In genomic region chr11:35902961-35903360, GRCh38 we compare ENCODE assay signal across 4 cellular contexts.
TF ChIP-seq lines count a peak whose summit lies in the region.

No MANE protein-coding gene starts in this region.

TF ChIP-seq in SK-N-SH treated with all-trans-retinoic acid at 6 μM for 48 hours, 23 proteins besides CTCF, POLR2A, EP300 and RAD21:
- no peak for TF ChIP-seq GLIS3 (CRISPR knock-in tag; IDR thresholded peaks at IDR 0.05)
- TF ChIP-seq ZNF8 (CRISPR knock-in tag; IDR thresholded peaks at IDR 0.05) = peak; percentile 100

TF ChIP-seq in SK-N-SH, 30 proteins besides CTCF, POLR2A, EP300 and RAD21:
- no peak for TF ChIP-seq RFX5 (IDR thresholded peaks at IDR 0.05; ENCODE audit: low read length)
- TF ChIP-seq GABPA (IDR thresholded peaks at IDR 0.05; ENCODE audit: low read depth) = no peak
- no peak for TF ChIP-seq NFIC (IDR thresholded peaks at IDR 0.05; ENCODE audit: borderline replicate concordance)
- TF ChIP-seq ELF1 (IDR thresholded peaks at IDR 0.05) = no peak
- TF ChIP-seq USF2 (IDR thresholded peaks at IDR 0.05; ENCODE audit: borderline replicate concordance, low read depth, low read length) = no peak
- TF ChIP-seq GATA2 (CRISPR knock-in tag; IDR thresholded peaks at IDR 0.05) = no peak
- no peak for TF ChIP-seq CHD2 (IDR thresholded peaks at IDR 0.05; ENCODE audit: low read length, partially characterized antibody)
- TF ChIP-seq, protein P1, sequence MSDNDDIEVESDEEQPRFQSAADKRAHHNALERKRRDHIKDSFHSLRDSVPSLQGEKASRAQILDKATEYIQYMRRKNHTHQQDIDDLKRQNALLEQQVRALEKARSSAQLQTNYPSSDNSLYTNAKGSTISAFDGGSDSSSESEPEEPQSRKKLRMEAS (IDR thresholded peaks at IDR 0.05; ENCODE audit: low read depth) = no peak
- TF ChIP-seq MXI1 (IDR thresholded peaks at IDR 0.05; ENCODE audit: low read depth, low read length) = no peak
- no peak for TF ChIP-seq FOXJ3 (CRISPR knock-in tag; IDR thresholded peaks at IDR 0.05)
- no peak for TF ChIP-seq FOXM1 (IDR thresholded peaks at IDR 0.05; ENCODE audit: low read depth)
- no peak for TF ChIP-seq YY1 (IDR thresholded peaks at IDR 0.05; ENCODE audit: low read depth)
- TF ChIP-seq SIN3A (IDR thresholded peaks at IDR 0.05; ENCODE audit: borderline replicate concordance, low read depth, low read length) = no peak
- no peak for TF ChIP-seq TEAD4 (IDR thresholded peaks at IDR 0.05; ENCODE audit: borderline replicate concordance, insufficient read depth)
- TF ChIP-seq TCF12 (IDR thresholded peaks at IDR 0.05) = no peak
- no peak for TF ChIP-seq NRF1 (IDR thresholded peaks at IDR 0.05; ENCODE audit: low read depth, low read length)
- TF ChIP-seq JUND (IDR thresholded peaks at IDR 0.05) = no peak
- no peak for TF ChIP-seq ZBTB33 (IDR thresholded peaks at IDR 0.05; ENCODE audit: borderline replicate concordance, low read depth)

TF ChIP-seq in WTC11, 78 proteins besides CTCF, POLR2A, EP300 and RAD21:
- TF ChIP-seq GTF2I (CRISPR knock-in tag; conservative IDR thresholded peaks at IDR 0.05) = peak; percentile 83
- no peak for TF ChIP-seq TEAD4 (CRISPR knock-in tag; IDR thresholded peaks at IDR 0.05)
- TF ChIP-seq ATF2 (CRISPR knock-in tag; IDR thresholded peaks at IDR 0.05; ENCODE audit: borderline replicate concordance, low read depth) = no peak
- TF ChIP-seq, protein P2, sequence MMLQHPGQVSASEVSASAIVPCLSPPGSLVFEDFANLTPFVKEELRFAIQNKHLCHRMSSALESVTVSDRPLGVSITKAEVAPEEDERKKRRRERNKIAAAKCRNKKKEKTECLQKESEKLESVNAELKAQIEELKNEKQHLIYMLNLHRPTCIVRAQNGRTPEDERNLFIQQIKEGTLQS (CRISPR knock-in tag; conservative IDR thresholded peaks at IDR 0.05) = no peak

TF ChIP-seq in H1, 55 proteins besides CTCF, POLR2A, EP300 and RAD21:
- TF ChIP-seq BCL11A (IDR thresholded peaks at IDR 0.05; ENCODE audit: low read depth in 2 of 2, low read length in 2 of 2) (no peak), KDM5A (IDR thresholded peaks at IDR 0.05; ENCODE audit: low read length) (no peak), HDAC2 (IDR thresholded peaks at IDR 0.05; ENCODE audit: borderline replicate concordance in 1 of 2, low read depth in 2 of 2, low read length in 2 of 2) (peak in 1 of 2 experiments; percentile 81; a peak in 1 of 4 replicates), KDM1A (IDR thresholded peaks at IDR 0.05; ENCODE audit: borderline replicate concordance, low read length) (peak; percentile 94), RXRA (IDR thresholded peaks at IDR 0.05; ENCODE audit: insufficient read depth, low read depth, low read length) (no peak)
- TF ChIP-seq, protein P3, sequence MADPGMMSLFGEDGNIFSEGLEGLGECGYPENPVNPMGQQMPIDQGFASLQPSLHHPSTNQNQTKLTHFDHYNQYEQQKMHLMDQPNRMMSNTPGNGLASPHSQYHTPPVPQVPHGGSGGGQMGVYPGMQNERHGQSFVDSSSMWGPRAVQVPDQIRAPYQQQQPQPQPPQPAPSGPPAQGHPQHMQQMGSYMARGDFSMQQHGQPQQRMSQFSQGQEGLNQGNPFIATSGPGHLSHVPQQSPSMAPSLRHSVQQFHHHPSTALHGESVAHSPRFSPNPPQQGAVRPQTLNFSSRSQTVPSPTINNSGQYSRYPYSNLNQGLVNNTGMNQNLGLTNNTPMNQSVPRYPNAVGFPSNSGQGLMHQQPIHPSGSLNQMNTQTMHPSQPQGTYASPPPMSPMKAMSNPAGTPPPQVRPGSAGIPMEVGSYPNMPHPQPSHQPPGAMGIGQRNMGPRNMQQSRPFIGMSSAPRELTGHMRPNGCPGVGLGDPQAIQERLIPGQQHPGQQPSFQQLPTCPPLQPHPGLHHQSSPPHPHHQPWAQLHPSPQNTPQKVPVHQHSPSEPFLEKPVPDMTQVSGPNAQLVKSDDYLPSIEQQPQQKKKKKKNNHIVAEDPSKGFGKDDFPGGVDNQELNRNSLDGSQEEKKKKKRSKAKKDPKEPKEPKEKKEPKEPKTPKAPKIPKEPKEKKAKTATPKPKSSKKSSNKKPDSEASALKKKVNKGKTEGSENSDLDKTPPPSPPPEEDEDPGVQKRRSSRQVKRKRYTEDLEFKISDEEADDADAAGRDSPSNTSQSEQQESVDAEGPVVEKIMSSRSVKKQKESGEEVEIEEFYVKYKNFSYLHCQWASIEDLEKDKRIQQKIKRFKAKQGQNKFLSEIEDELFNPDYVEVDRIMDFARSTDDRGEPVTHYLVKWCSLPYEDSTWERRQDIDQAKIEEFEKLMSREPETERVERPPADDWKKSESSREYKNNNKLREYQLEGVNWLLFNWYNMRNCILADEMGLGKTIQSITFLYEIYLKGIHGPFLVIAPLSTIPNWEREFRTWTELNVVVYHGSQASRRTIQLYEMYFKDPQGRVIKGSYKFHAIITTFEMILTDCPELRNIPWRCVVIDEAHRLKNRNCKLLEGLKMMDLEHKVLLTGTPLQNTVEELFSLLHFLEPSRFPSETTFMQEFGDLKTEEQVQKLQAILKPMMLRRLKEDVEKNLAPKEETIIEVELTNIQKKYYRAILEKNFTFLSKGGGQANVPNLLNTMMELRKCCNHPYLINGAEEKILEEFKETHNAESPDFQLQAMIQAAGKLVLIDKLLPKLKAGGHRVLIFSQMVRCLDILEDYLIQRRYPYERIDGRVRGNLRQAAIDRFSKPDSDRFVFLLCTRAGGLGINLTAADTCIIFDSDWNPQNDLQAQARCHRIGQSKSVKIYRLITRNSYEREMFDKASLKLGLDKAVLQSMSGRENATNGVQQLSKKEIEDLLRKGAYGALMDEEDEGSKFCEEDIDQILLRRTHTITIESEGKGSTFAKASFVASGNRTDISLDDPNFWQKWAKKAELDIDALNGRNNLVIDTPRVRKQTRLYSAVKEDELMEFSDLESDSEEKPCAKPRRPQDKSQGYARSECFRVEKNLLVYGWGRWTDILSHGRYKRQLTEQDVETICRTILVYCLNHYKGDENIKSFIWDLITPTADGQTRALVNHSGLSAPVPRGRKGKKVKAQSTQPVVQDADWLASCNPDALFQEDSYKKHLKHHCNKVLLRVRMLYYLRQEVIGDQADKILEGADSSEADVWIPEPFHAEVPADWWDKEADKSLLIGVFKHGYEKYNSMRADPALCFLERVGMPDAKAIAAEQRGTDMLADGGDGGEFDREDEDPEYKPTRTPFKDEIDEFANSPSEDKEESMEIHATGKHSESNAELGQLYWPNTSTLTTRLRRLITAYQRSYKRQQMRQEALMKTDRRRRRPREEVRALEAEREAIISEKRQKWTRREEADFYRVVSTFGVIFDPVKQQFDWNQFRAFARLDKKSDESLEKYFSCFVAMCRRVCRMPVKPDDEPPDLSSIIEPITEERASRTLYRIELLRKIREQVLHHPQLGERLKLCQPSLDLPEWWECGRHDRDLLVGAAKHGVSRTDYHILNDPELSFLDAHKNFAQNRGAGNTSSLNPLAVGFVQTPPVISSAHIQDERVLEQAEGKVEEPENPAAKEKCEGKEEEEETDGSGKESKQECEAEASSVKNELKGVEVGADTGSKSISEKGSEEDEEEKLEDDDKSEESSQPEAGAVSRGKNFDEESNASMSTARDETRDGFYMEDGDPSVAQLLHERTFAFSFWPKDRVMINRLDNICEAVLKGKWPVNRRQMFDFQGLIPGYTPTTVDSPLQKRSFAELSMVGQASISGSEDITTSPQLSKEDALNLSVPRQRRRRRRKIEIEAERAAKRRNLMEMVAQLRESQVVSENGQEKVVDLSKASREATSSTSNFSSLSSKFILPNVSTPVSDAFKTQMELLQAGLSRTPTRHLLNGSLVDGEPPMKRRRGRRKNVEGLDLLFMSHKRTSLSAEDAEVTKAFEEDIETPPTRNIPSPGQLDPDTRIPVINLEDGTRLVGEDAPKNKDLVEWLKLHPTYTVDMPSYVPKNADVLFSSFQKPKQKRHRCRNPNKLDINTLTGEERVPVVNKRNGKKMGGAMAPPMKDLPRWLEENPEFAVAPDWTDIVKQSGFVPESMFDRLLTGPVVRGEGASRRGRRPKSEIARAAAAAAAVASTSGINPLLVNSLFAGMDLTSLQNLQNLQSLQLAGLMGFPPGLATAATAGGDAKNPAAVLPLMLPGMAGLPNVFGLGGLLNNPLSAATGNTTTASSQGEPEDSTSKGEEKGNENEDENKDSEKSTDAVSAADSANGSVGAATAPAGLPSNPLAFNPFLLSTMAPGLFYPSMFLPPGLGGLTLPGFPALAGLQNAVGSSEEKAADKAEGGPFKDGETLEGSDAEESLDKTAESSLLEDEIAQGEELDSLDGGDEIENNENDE (IDR thresholded peaks at IDR 0.05; ENCODE audit: insufficient replicate concordance, low read length) = no peak
- TF ChIP-seq, protein P1 (IDR thresholded peaks at IDR 0.05) = no peak
